In the genomic region with DNA sequence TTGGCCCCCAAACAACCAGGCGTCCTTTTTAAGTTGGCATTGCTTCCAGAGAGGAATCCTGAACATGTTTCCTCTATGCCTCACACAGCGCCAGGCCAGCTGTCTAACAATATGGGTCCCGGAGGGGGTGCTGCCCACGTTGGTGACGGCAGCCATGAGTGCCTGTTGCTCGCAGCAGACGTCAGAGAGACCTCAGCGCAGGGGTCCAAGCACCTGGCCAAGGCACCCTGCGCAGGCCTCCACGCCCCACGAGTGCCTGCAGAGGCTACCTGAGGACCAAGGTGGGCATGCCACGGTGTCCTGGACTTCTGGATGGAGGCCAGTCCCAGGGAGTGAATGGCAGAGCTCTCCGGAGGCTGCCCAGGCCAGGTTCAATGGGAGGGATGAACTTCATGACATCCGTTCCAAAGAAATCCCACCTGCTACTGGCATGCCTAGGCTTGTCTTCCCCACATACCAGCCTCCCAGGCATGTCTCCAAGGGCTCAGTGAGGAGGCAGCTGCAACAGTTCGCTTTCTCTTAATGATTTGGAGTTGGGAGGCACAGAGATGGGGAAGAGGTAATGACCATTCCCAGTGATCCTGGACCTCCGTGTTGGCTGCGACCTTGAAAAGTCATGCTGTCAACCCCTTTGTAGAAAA, we compare ENCODE assay signal across 8 cellular contexts. TPM values are rescaled to one million over a fixed set of nuclear protein-coding genes. Genes with fewer than 3 reads are reported as not detected.
A peak's percentile ranks its signal among the peaks of the same experiment; 100 is the strongest.
DNase-seq lines count a peak whose midpoint lies in the region; ATAC-seq and TF ChIP-seq lines count a peak whose summit lies in the region.

No MANE protein-coding gene starts in this region.

- H3K27ac ChIP-seq in endodermal cell (ENCODE audit: low read depth, low read length) (peak overlapping the region; percentile 83), psoas muscle (peak overlapping the region; percentile 70)

- no peak overlapping the region for H3K9ac ChIP-seq in endodermal cell (ENCODE audit: extremely low read depth, low read length, poor library complexity, severe bottlenecking)

- no peaks in the 10 kb centered on the region for H3K4me1 ChIP-seq in endodermal cell (ENCODE audit: control insufficient read depth, insufficient read depth, low read length)
- H3K4me1 ChIP-seq in psoas muscle: peaks cover 35% of the 10 kb centered on the region

- H3K4me3 ChIP-seq in endodermal cell (ENCODE audit: low read length) (no peak overlapping the region), psoas muscle (peak overlapping the region; percentile 54)

- peak; percentile 57 to 94 (median 60) for ATAC-seq in psoas muscle

- H3K27me3 Mint-ChIP-seq in endodermal cell (ENCODE audit: insufficient read depth): no peaks in the 10 kb centered on the region

- H3K36me3 ChIP-seq in endodermal cell (ENCODE audit: control insufficient read depth, insufficient read depth, low read length) (no peaks in the 10 kb centered on the region), psoas muscle (ENCODE audit: insufficient read depth in 1 of 2, low read depth in 1 of 2) (no peaks in the 10 kb centered on the region)

- H3K4me1 Mint-ChIP-seq in endodermal cell: peaks cover 18% of the 10 kb centered on the region

- no peak overlapping the region for H3K4me3 Mint-ChIP-seq in endodermal cell

- no peaks in the 10 kb centered on the region for H3K27me3 ChIP-seq in endodermal cell (ENCODE audit: control insufficient read depth, insufficient read depth, low read length, poor library complexity, severe bottlenecking)
- H3K27me3 ChIP-seq in psoas muscle (ENCODE audit: insufficient read depth in 3 of 3, low read length in 2 of 3): no peaks in the 10 kb centered on the region

- DNase-seq in HK-2 (ENCODE audit: unreplicated experiment) (peak; percentile 13), NCI-H526 (lab: John Stamatoyannopoulos, UW) (peak; percentile 85 to 93), endodermal cell (peak; percentile 65), psoas muscle (peak; percentile 37 to 72), kidney tubule cell (ENCODE audit: low spot score) (no peak), A172 (ENCODE audit: low spot score) (no peak), NCI-H1048 (lab: John Stamatoyannopoulos, UW) (no peak)
- no peak for DNase-seq in stimulated activated CD8-positive, alpha-beta memory T cell treated with anti-CD3 and anti-CD28 coated beads, Interleukin-4, amount 100 ng/mL, for 48 hours

- H3K27ac Mint-ChIP-seq in endodermal cell: peak overlapping the region; percentile 19

- peaks cover 5% of the 10 kb centered on the region for H3K9me3 ChIP-seq in endodermal cell (ENCODE audit: control insufficient read depth, low read length)
- no peaks in the 10 kb centered on the region for H3K9me3 ChIP-seq in psoas muscle

- H3K9me3 Mint-ChIP-seq in endodermal cell: peaks cover 2% of the 10 kb centered on the region

- TF ChIP-seq CTCF in endodermal cell (conservative IDR thresholded peaks at IDR 0.05) (no peak), psoas muscle (IDR thresholded peaks at IDR 0.05) (no peak)

- intact Hi-C loops in psoas muscle (cut with DNase I): loop anchor here (1.0 to 10.0 kb wide), 2 partner anchors 193 to 486 kb away; no protein-coding TSS in a partner anchor

- peaks cover 4% of the 10 kb centered on the region for H3K36me3 Mint-ChIP-seq in endodermal cell (ENCODE audit: low read depth)

- 89 to 91% methylated on average over 5 to 17 of the region's 17 CpGs for WGBS in endodermal cell (ENCODE audit: insufficient coverage in 1 of 2, insufficient read length in 1 of 2), 2 experiments
- 25 to 39% (median 25%) methylated on average over 17 of the region's 17 CpGs for WGBS in psoas muscle, 3 donors

RNA-seq across cellular contexts. Expression of gene FOXN3, which starts 11.6 kb away (rescaled TPM):
- 10 to 100 TPM; 61.2 to 84.1 TPM for total RNA-seq in endodermal cell
- 44.3 TPM for polyA plus RNA-seq in endodermal cell (2013, experiment 1 of 2)
- polyA plus RNA-seq in endodermal cell (2013, experiment 2 of 2): 37.3 TPM
- total RNA-seq in psoas muscle: 100 to 1,000 TPM in 2 of 4 donors, 10 to 100 TPM in 2; 73.6 to 123 (median 101) TPM
- polyA plus RNA-seq in psoas muscle: 10 to 100 TPM; 10.1 to 47.3 (median 25.6) TPM
- 2.7 and 3.3 TPM in 2 replicates for total RNA-seq in A172 (2014; rRNA removed; shearing (Covaris generic))

Comparison
In these comparisons a context has a peak if more than half of its experiments do, and no peak if none do; other contexts are left out.
1. DNase-seq: peak in HK-2 (single experiment), NCI-H526 (2 of 2), endodermal cell (single experiment) and psoas muscle (2 of 2); none in kidney tubule cell (single experiment), A172 (single experiment), NCI-H1048 (single experiment) and stimulated activated CD8-positive, alpha-beta memory T cell treated with anti-CD3 and anti-CD28 coated beads, Interleukin-4, amount 100 ng/mL, for 48 hours (single experiment).
2. RNA of gene FOXN3, which starts 11.6 kb away (total RNA-seq): 73.6 to 123 TPM in psoas muscle and 61.2 to 84.1 TPM in endodermal cell; 2.7 to 3.3 TPM in A172; every median in the first group is over 10 times any median in the second.